In genomic region chr3:188827593-188827992, GRCh38 we compare ENCODE assay signal across 17 cellular contexts.
"Had no signal": no experiment of that assay in that cellular context is flagged by ENCODE, and none has a peak within 500 bp of the region (broad histone marks: within the 10 kb centered on the region; RNA-seq: fewer than 3 reads in every experiment).

No MANE protein-coding gene starts in this region.

- H3K9me3 ChIP-seq: heart left ventricle, neutrophil, stomach, thoracic aorta had no signal

- H3K27me3 Mint-ChIP-seq: T-helper 17 cell had no signal

- H3K4me3 ChIP-seq: heart left ventricle, skin epidermis, stomach, thoracic aorta had no signal

- ATAC-seq: activated CD4-positive, CD25-positive, alpha-beta regulatory T cell treated with anti-CD3 and anti-CD28 coated beads, Interleukin-2, amount 50 U/mL, for 24 hours; esophagus mucosa; T-helper 17 cell had no signal

- H3K36me3 ChIP-seq: brain microvascular endothelial cell, heart left ventricle, neutrophil, stomach, thoracic aorta had no signal

- H3K4me3 Mint-ChIP-seq: activated T-helper 1 cell treated with anti-CD3 and anti-CD28 coated beads, Interleukin-12 subunit alpha, Interleukin-12 subunit beta, Interleukin-2, Interleukin-4 antibody, amounts not matched to agents 30 ng/mL and 10 ng/mL and 1 ng/mL, durations not matched to agents 14 hours and 24 hours and 36 hours; T-helper 17 cell had no signal

- H3K9me3 Mint-ChIP-seq: activated T-helper 1 cell treated with anti-CD3 and anti-CD28 coated beads, Interleukin-12 subunit alpha, Interleukin-12 subunit beta, Interleukin-2, Interleukin-4 antibody, amounts not matched to agents 30 ng/mL and 10 ng/mL and 1 ng/mL, durations not matched to agents 14 hours and 24 hours and 36 hours had no signal

- H3K27ac ChIP-seq: brain microvascular endothelial cell, heart left ventricle, neutrophil, skin epidermis, stomach, thoracic aorta had no signal

- H3K27ac Mint-ChIP-seq: activated T-helper 1 cell treated with anti-CD3 and anti-CD28 coated beads, Interleukin-12 subunit alpha, Interleukin-12 subunit beta, Interleukin-2, Interleukin-4 antibody, amounts not matched to agents 30 ng/mL and 10 ng/mL and 1 ng/mL, durations not matched to agents 14 hours and 24 hours and 36 hours; T-helper 17 cell had no signal

- DNase-seq: activated CD4-positive, alpha-beta T cell treated with anti-CD3 and anti-CD28 coated beads, Interleukin-2, amount 50 U/mL, for 4 hours; activated naive CD4-positive, alpha-beta T cell treated with Interleukin-2 at 50 U/mL for 16 hours; brain microvascular endothelial cell; cerebellar nuclear complex; heart left ventricle; mesendoderm; stomach; T-helper 17 cell had no signal

- FAIRE-seq: endometrium, frontal cortex, keratinocyte had no signal

- H3K27me3 ChIP-seq: brain microvascular endothelial cell, heart left ventricle, neutrophil, stomach had no signal
